ENCODE assay signal across 1 cellular context in genomic region chrY:14351590-14351989, GRCh38.
TF ChIP-seq lines count a peak whose summit lies in the region.

No MANE protein-coding gene starts in this region.

TF ChIP-seq in H1, 55 proteins besides CTCF, POLR2A, EP300 and RAD21 (continued from another document):
- TF ChIP-seq YY1 (IDR thresholded peaks at IDR 0.05; ENCODE audit: low read depth, low read length) (no peak), CHD2 (IDR thresholded peaks at IDR 0.05; ENCODE audit: low read length) (no peak), CBX5 (IDR thresholded peaks at IDR 0.05; ENCODE audit: low read depth, low read length) (no peak), PHF8 (conservative IDR thresholded peaks at IDR 0.05; ENCODE audit: low read depth, low read length) (no peak)
